ENCODE assay signal across 1 cellular context in the genomic region with DNA sequence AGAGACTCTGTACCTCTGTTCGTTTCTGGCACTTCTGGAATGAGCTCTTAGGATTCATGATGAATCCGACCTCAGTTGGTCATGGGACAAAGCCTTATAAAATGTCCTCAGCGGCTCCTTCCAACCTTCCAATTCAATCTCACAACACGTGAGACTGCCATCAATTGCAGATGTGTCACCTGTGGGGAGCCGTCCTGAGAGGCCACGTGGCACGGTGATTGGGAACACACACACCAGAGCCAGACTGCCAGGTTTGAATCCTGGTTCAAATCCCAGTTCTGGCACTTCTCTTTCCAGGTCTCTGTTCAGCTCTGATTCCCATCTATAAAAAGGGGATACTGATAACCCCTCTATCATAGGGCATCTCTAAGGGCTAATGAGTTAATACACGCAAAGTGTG.
TF ChIP-seq lines count a peak whose summit lies in the region.

No MANE protein-coding gene starts in this region.

TF ChIP-seq in H1, 55 proteins besides CTCF, POLR2A, EP300 and RAD21 (continued from another document):
- TF ChIP-seq SAP30 (IDR thresholded peaks at IDR 0.05; ENCODE audit: insufficient read depth, insufficient replicate concordance, low read length), result no peak
- no peak for TF ChIP-seq JUND (IDR thresholded peaks at IDR 0.05; ENCODE audit: low read length)
- TF ChIP-seq JUN (IDR thresholded peaks at IDR 0.05; ENCODE audit: low read depth, low read length), result no peak
- TF ChIP-seq SP4 (IDR thresholded peaks at IDR 0.05; ENCODE audit: low read length), result no peak
- TF ChIP-seq SUZ12 (IDR thresholded peaks at IDR 0.05; ENCODE audit: low read length), result no peak
